16 cellular contexts compared by ENCODE assay signal in genomic region chr3:29331830-29332637, GRCh38. TPM values are rescaled to one million over a fixed set of nuclear protein-coding genes. Genes with fewer than 3 reads are reported as not detected.
DNase-seq lines count a peak whose midpoint lies in the region; ATAC-seq, FAIRE-seq and TF ChIP-seq lines count a peak whose summit lies in the region.
"Had no signal": no experiment of that assay in that cellular context is flagged by ENCODE, and none has a peak within 500 bp of the region (broad histone marks: within the 10 kb centered on the region; RNA-seq: fewer than 3 reads in every experiment).

No MANE protein-coding gene starts in this region.

- FAIRE-seq in bronchial epithelial cell (lab: Jason Lieb, UNC) = no peak

- no peak for TF ChIP-seq CTCF in HFFc6 (IDR thresholded peaks at IDR 0.05)
- TF ChIP-seq CTCF in bronchial epithelial cell (IDR thresholded peaks at IDR 0.05; ENCODE audit: insufficient read depth, low read length, severe bottlenecking) = no peak
- no peak for TF ChIP-seq CTCF in uterus (IDR thresholded peaks at IDR 0.05)

- no peaks in the 10 kb centered on the region for H3K9me3 ChIP-seq in uterus
- H3K9me3 ChIP-seq: neutrophil had no signal

- peak overlapping the region; percentile 79 for H3K27ac Mint-ChIP-seq in HFFc6
- no peak overlapping the region for H3K27ac Mint-ChIP-seq in activated naive CD8-positive, alpha-beta T cell treated with anti-CD3 and anti-CD28 coated beads, Interleukin-2, amount 50 U/mL, for 24 hours
- H3K27ac Mint-ChIP-seq: endodermal cell, immature natural killer cell had no signal

- H3K9me3 Mint-ChIP-seq in HFFc6 = no peaks in the 10 kb centered on the region
- no peaks in the 10 kb centered on the region for H3K9me3 Mint-ChIP-seq in activated naive CD8-positive, alpha-beta T cell treated with anti-CD3 and anti-CD28 coated beads, Interleukin-2, amount 50 U/mL, for 24 hours
- H3K9me3 Mint-ChIP-seq: endodermal cell had no signal

- peaks cover 91% of the 10 kb centered on the region for H3K4me1 Mint-ChIP-seq in HFFc6 (ENCODE audit: low read depth)
- no peaks in the 10 kb centered on the region for H3K4me1 Mint-ChIP-seq in activated naive CD8-positive, alpha-beta T cell treated with anti-CD3 and anti-CD28 coated beads, Interleukin-2, amount 50 U/mL, for 24 hours
- H3K4me1 Mint-ChIP-seq: immature natural killer cell had no signal

- intact Hi-C loops in uterus (cut with DNase I; ENCODE audit: low total_unique reads) = no loop called here

- H3K4me1 ChIP-seq in uterus = peaks cover 0 to 19% of the 10 kb centered on the region in 2 donors

- DNase-seq in HFFc6 (peak; percentile 16), bronchial epithelial cell (ENCODE audit: low read depth) (peak; percentile 91), lung microvascular endothelial cell (ENCODE audit: low read depth in 2 of 2) (peak; percentile 5 to 20), uterus (no peak), SK-N-DZ (ENCODE audit: low spot score) (no peak)
- no peak for DNase-seq in activated CD8-positive, alpha-beta memory T cell treated with anti-CD3 and anti-CD28 coated beads for 24 hours
- no peak for DNase-seq in activated CD4-positive, CD25-positive, alpha-beta regulatory T cell (lab: John Stamatoyannopoulos, UW)
- DNase-seq in activated naive CD8-positive, alpha-beta T cell treated with anti-CD3 and anti-CD28 coated beads, Interleukin-2, amount 50 U/mL, for 24 hours = no peak
- DNase-seq: activated CD4-positive, alpha-beta T cell treated with anti-CD3 and anti-CD28 coated beads, Interleukin-2, amount 50 U/mL, for 1 hour; activated naive CD4-positive, alpha-beta T cell treated with Interleukin-2 at 50 U/mL for 16 hours; endodermal cell; immature natural killer cell; KBM-7; stimulated activated CD4-positive, alpha-beta T cell treated with anti-CD3 and anti-CD28 coated beads, Interleukin-4, amount 100 ng/mL, for 1 hour had no signal

- ATAC-seq in activated naive CD8-positive, alpha-beta T cell treated with anti-CD3 and anti-CD28 coated beads, Interleukin-2, amount 50 U/mL, for 24 hours = no peak

- H3K36me3 Mint-ChIP-seq in HFFc6 (ENCODE audit: low read depth) = no peaks in the 10 kb centered on the region; the same call in 1 of the 2 replicates
- H3K36me3 Mint-ChIP-seq in activated naive CD8-positive, alpha-beta T cell treated with anti-CD3 and anti-CD28 coated beads, Interleukin-2, amount 50 U/mL, for 24 hours (ENCODE audit: low read depth) = no peaks in the 10 kb centered on the region
- H3K36me3 Mint-ChIP-seq: immature natural killer cell had no signal

- H3K27ac ChIP-seq in uterus = peak overlapping the region; percentile 39 to 53
- H3K27ac ChIP-seq: neutrophil, SK-N-MC had no signal

- TF ChIP-seq POLR2A in uterus (IDR thresholded peaks at IDR 0.05) = no peak

- H3K27me3 ChIP-seq in bronchial epithelial cell (ENCODE audit: control insufficient read depth, insufficient read depth, low read length) (no peaks in the 10 kb centered on the region), uterus (no peaks in the 10 kb centered on the region)
- H3K27me3 ChIP-seq: neutrophil had no signal

- peak overlapping the region; percentile 67 for H3K4me3 Mint-ChIP-seq in HFFc6
- H3K4me3 Mint-ChIP-seq in activated naive CD8-positive, alpha-beta T cell treated with anti-CD3 and anti-CD28 coated beads, Interleukin-2, amount 50 U/mL, for 24 hours = no peak overlapping the region
- H3K4me3 Mint-ChIP-seq: endodermal cell, immature natural killer cell had no signal

- H3K4me3 ChIP-seq in bronchial epithelial cell (ENCODE audit: low read depth, low read length) (no peak overlapping the region), uterus (no peak overlapping the region)
- H3K4me3 ChIP-seq: SK-N-MC had no signal

- H3K27me3 Mint-ChIP-seq in HFFc6 (ENCODE audit: insufficient read depth) = no peaks in the 10 kb centered on the region; the same call in none of the 2 replicates
- H3K27me3 Mint-ChIP-seq in activated naive CD8-positive, alpha-beta T cell treated with anti-CD3 and anti-CD28 coated beads, Interleukin-2, amount 50 U/mL, for 24 hours = peaks cover 3% of the 10 kb centered on the region

- H3K36me3 ChIP-seq in bronchial epithelial cell (ENCODE audit: control insufficient read depth, insufficient read depth, low read length) = no peaks in the 10 kb centered on the region
- no peaks in the 10 kb centered on the region for H3K36me3 ChIP-seq in uterus
- H3K36me3 ChIP-seq: neutrophil had no signal

RNA-seq across cellular contexts. Expression of gene RBMS3, which starts 51.2 kb away (rescaled TPM):
- total RNA-seq in HFFc6 (2021; fragmentation: NEBNext Ultra II Directional; extraction: Animal tissue kit (Norgen Biotek cat#: 25700)) = 10 to 100 TPM; 22.8 to 46.9 (median 39.4) TPM
- 3.4 and 5.9 TPM in 2 replicates for total RNA-seq in bronchial epithelial cell
- total RNA-seq in lung microvascular endothelial cell = 22.6 and 24.2 TPM in 2 replicates
- 100 to 1,000 TPM in 1 of 4 donors, 10 to 100 TPM in 3; 45.9 to 113 (median 75.4) TPM for total RNA-seq in uterus
- polyA plus RNA-seq in SK-N-DZ (2014; cell fraction: cytosol; rRNA removed) = 22.3 and 26.5 TPM in 2 replicates
- 16.4 and 27.2 TPM in 2 replicates for polyA plus RNA-seq in SK-N-DZ (2014; cell fraction: nucleus; rRNA removed)
- polyA plus RNA-seq: immature natural killer cell had no signal

Comparison
In these comparisons a context has a peak if more than half of its experiments do, and no peak if none do; other contexts are left out.
1. DNase-seq: peak in HFFc6 (single experiment), bronchial epithelial cell (single experiment) and lung microvascular endothelial cell (2 of 2); none in uterus (0 of 2), activated CD8-positive, alpha-beta memory T cell treated with anti-CD3 and anti-CD28 coated beads for 24 hours (single experiment), activated CD4-positive, CD25-positive, alpha-beta regulatory T cell (0 of 4), activated naive CD8-positive, alpha-beta T cell treated with anti-CD3 and anti-CD28 coated beads, Interleukin-2, amount 50 U/mL, for 24 hours (single experiment) and SK-N-DZ (single experiment).